ENCODE assay signal across 7 cellular contexts in the genomic region with DNA sequence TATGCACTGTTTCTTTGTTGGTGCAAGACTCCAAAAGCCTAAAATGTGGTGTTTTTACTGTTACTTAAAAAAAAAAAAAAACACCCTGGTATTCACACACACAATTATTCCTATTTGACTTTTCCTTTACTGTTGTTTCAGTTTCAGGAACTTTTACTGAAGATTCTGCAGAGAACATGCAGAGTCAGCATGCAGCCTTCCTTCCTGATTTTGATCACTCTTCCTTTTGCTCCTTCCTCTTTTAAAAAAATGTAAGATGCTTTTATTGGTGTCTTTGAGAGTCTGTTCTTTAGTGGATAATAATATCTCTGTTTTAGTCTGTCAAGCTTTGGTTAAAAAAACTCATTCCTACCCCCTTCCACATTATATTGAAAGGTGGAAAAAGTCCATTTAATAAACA. TPM values are rescaled to one million over a fixed set of nuclear protein-coding genes. Genes with fewer than 3 reads are reported as not detected.
A peak's percentile ranks its signal among the peaks of the same experiment; 100 is the strongest.
DNase-seq lines count a peak whose midpoint lies in the region; ATAC-seq and TF ChIP-seq lines count a peak whose summit lies in the region.
"Not testable (repeated sequence)": the region's sequence is repeated elsewhere in the genome, so short reads cannot be mapped to it uniquely, and the experiment has no call there.

No MANE protein-coding gene starts in this region.

- H3K27ac ChIP-seq in left lung = peak overlapping the region; percentile 13 to 83

- peak overlapping the region; percentile 80 for H3K27ac Mint-ChIP-seq in activated CD4-positive, alpha-beta T cell treated with anti-CD3 and anti-CD28 coated beads, Interleukin-2, amount 10 ng/mL, durations not matched to agents 24 days and 14 days
- H3K27ac Mint-ChIP-seq in activated naive CD4-positive, alpha-beta T cell treated with anti-CD3 and anti-CD28 coated beads, Interleukin-2, amount 10 ng/mL, durations not matched to agents 7 days and 5 days = peak overlapping the region; percentile 99
- H3K27ac Mint-ChIP-seq in effector memory CD8-positive, alpha-beta T cell = peak overlapping the region; percentile 83 to 86

- CTCF ChIA-PET in activated naive CD4-positive, alpha-beta T cell treated with anti-CD3 and anti-CD28 coated beads, Interleukin-2, amount 10 ng/mL, durations not matched to agents 7 days and 5 days (lab: Charles Lee) = not testable (repeated sequence)

- intact Hi-C loops in activated CD4-positive, alpha-beta T cell treated with anti-CD3 and anti-CD28 coated beads, Interleukin-2, amount 10 ng/mL, durations not matched to agents 24 days and 14 days (cut with micrococcal nuclease) = loop anchor here (1.0 kb wide), 1 partner anchor 8 kb away; no protein-coding TSS in a partner anchor
- intact Hi-C loops in left lung (cut with DNase I) = not testable (repeated sequence)

- not testable (repeated sequence) for H3K9me3 ChIP-seq in left lung

- TF ChIP-seq CTCF in left lung (IDR thresholded peaks at IDR 0.05) = not testable (repeated sequence)

- H3K4me3 ChIP-seq in left lung = not testable (repeated sequence)

- not testable (repeated sequence) for H3K27me3 Mint-ChIP-seq in activated CD4-positive, alpha-beta T cell treated with anti-CD3 and anti-CD28 coated beads, Interleukin-2, amount 10 ng/mL, durations not matched to agents 24 days and 14 days; activated naive CD4-positive, alpha-beta T cell treated with anti-CD3 and anti-CD28 coated beads, Interleukin-2, amount 10 ng/mL, durations not matched to agents 7 days and 5 days; effector memory CD8-positive, alpha-beta T cell

- peaks cover 62% of the 10 kb centered on the region for H3K4me1 Mint-ChIP-seq in activated CD4-positive, alpha-beta T cell treated with anti-CD3 and anti-CD28 coated beads, Interleukin-2, amount 10 ng/mL, durations not matched to agents 24 days and 14 days
- H3K4me1 Mint-ChIP-seq in activated naive CD4-positive, alpha-beta T cell treated with anti-CD3 and anti-CD28 coated beads, Interleukin-2, amount 10 ng/mL, durations not matched to agents 7 days and 5 days = peaks cover 88% of the 10 kb centered on the region
- H3K4me1 Mint-ChIP-seq in effector memory CD8-positive, alpha-beta T cell (ENCODE audit: low read depth in 2 of 2) = peaks cover 49 to 68% of the 10 kb centered on the region in 2 donors

- H3K9me3 Mint-ChIP-seq in activated CD4-positive, alpha-beta T cell treated with anti-CD3 and anti-CD28 coated beads, Interleukin-2, amount 10 ng/mL, durations not matched to agents 24 days and 14 days = peaks cover 15% of the 10 kb centered on the region
- peaks cover 34% of the 10 kb centered on the region for H3K9me3 Mint-ChIP-seq in activated naive CD4-positive, alpha-beta T cell treated with anti-CD3 and anti-CD28 coated beads, Interleukin-2, amount 10 ng/mL, durations not matched to agents 7 days and 5 days
- not testable (repeated sequence) for H3K9me3 Mint-ChIP-seq in effector memory CD8-positive, alpha-beta T cell

- not testable (repeated sequence) for H3K36me3 ChIP-seq in left lung

- H3K4me3 Mint-ChIP-seq in activated CD4-positive, alpha-beta T cell treated with anti-CD3 and anti-CD28 coated beads, Interleukin-2, amount 10 ng/mL, durations not matched to agents 24 days and 14 days = peak overlapping the region; percentile 70
- H3K4me3 Mint-ChIP-seq in activated naive CD4-positive, alpha-beta T cell treated with anti-CD3 and anti-CD28 coated beads, Interleukin-2, amount 10 ng/mL, durations not matched to agents 7 days and 5 days = peak overlapping the region; percentile 63
- H3K4me3 Mint-ChIP-seq in effector memory CD8-positive, alpha-beta T cell = peak overlapping the region; percentile 60 to 71

- peak; percentile 9 for ATAC-seq in effector memory CD8-positive, alpha-beta T cell (replicated peaks)
- ATAC-seq in left lung = peak; percentile 29

- DNase-seq in GDM1 (lab: John Stamatoyannopoulos, UW) = peak; percentile 55
- peak; percentile 50 for DNase-seq in OCI-M1 (lab: John Stamatoyannopoulos, UW)
- peak; percentile 64 for DNase-seq in activated CD4-positive, alpha-beta T cell treated with anti-CD3 and anti-CD28 coated beads, Interleukin-2, amount 10 ng/mL, durations not matched to agents 24 days and 14 days
- DNase-seq in activated naive CD4-positive, alpha-beta T cell treated with anti-CD3 and anti-CD28 coated beads, Interleukin-2, amount 10 ng/mL, durations not matched to agents 7 days and 5 days; effector memory CD8-positive, alpha-beta T cell; left lung: not testable (repeated sequence)
- peak; percentile 60 for DNase-seq in pons (ENCODE audit: low spot score)

- H3K36me3 Mint-ChIP-seq in activated CD4-positive, alpha-beta T cell treated with anti-CD3 and anti-CD28 coated beads, Interleukin-2, amount 10 ng/mL, durations not matched to agents 24 days and 14 days (ENCODE audit: low read depth) = peaks cover 40% of the 10 kb centered on the region
- peaks cover 46% of the 10 kb centered on the region for H3K36me3 Mint-ChIP-seq in activated naive CD4-positive, alpha-beta T cell treated with anti-CD3 and anti-CD28 coated beads, Interleukin-2, amount 10 ng/mL, durations not matched to agents 7 days and 5 days
- H3K36me3 Mint-ChIP-seq in effector memory CD8-positive, alpha-beta T cell (ENCODE audit: insufficient read depth) = not testable (repeated sequence)

- not testable (repeated sequence) for H3K27me3 ChIP-seq in left lung

- peaks cover 0 to 32% of the 10 kb centered on the region in 2 donors for H3K4me1 ChIP-seq in left lung

RNA-seq across cellular contexts. Expression of a gene that starts 9.2 kb away (rescaled TPM):
- 28.2 TPM in 2 replicates for total RNA-seq in activated CD4-positive, alpha-beta T cell treated with anti-CD3 and anti-CD28 coated beads, Interleukin-2, amount 10 ng/mL, durations not matched to agents 24 days and 14 days
- total RNA-seq in left lung = 10 to 100 TPM; 14.7 to 30.6 TPM

RNA-seq across cellular contexts. Expression of a gene that starts 40.1 kb away (rescaled TPM):
- total RNA-seq in activated CD4-positive, alpha-beta T cell treated with anti-CD3 and anti-CD28 coated beads, Interleukin-2, amount 10 ng/mL, durations not matched to agents 24 days and 14 days = 4.9 and 6.0 TPM in 2 replicates
- total RNA-seq in left lung = 10 to 100 TPM in 1 of 2 donors, 1 to 10 TPM in 1; 5.0 to 11.3 TPM

RNA-seq across cellular contexts. Expression of a gene that starts 44.1 kb away (rescaled TPM):
- total RNA-seq in activated CD4-positive, alpha-beta T cell treated with anti-CD3 and anti-CD28 coated beads, Interleukin-2, amount 10 ng/mL, durations not matched to agents 24 days and 14 days = 35.5 and 35.8 TPM in 2 replicates
- 10 to 100 TPM; 19.4 to 52.7 TPM for total RNA-seq in left lung
